ENCODE assay signal across 11 cellular contexts in the genomic region with DNA sequence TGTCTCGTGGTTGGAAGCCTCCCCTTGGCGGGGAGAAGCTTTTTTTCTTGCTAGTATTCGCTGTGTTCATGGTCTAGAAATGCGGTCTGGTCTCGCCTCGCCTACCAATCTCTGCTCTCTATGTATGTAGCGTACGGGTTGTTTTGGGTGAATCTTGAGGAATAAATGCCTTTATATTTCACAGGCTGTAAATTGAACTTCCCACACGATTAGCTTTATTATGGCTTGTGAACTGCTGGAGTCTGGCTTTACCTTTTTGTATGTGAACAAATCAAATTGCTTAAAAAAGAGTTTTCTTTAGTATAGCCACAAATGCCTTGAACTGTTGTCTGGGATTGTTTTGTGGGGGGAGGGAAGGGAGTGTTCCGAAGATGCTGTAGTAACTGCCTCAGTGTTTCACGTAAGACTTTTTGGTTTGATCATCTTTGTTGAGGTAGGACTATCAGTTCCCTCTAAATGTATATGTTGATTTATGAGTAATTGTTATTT. TPM values are rescaled to one million over a fixed set of nuclear protein-coding genes. Genes with fewer than 3 reads are reported as not detected.
DNase-seq lines count a peak whose midpoint lies in the region; ATAC-seq and TF ChIP-seq lines count a peak whose summit lies in the region.
"Had no signal": no experiment of that assay in that cellular context is flagged by ENCODE, and none has a peak within 500 bp of the region (broad histone marks: within the 10 kb centered on the region; RNA-seq: fewer than 3 reads in every experiment).

No MANE protein-coding gene starts in this region.

- H3K4me1 ChIP-seq in H9 (ENCODE audit: insufficient read depth, low read length): peaks cover 13% of the 10 kb centered on the region; the same call in 1 of the 2 replicates

- H2BK20ac ChIP-seq in H9 (ENCODE audit: low read depth, low read length, poor library complexity, severe bottlenecking): no peak overlapping the region

- DNase-seq in NCI-H2171 treated with DMSO at 0.1 percent for 48 hours (lab: John Stamatoyannopoulos, UW) (peak; percentile 80), NCI-H2171 (lab: John Stamatoyannopoulos, UW) (no peak), H9 (no peak), naive B cell (no peak)
- no peak for DNase-seq in activated T-helper 2 cell treated with anti-CD3 and anti-CD28 coated beads, Interferon-gamma antibody, Interleukin-2, Interleukin-4, amounts not matched to agents 10 μg/mL and 5 μg/mL and 100 μg/mL, durations not matched to agents 14 hours and 24 hours and 36 hours (ENCODE audit: low spot score)
- DNase-seq: activated effector memory CD4-positive, alpha-beta T cell treated with anti-CD3 and anti-CD28 coated beads, Interleukin-2, amount 50 U/mL, for 16 hours had no signal

- no peak overlapping the region for H2BK120ac ChIP-seq in H9 (ENCODE audit: low read depth, low read length, poor library complexity, severe bottlenecking)

- no peak overlapping the region for H2AFZ ChIP-seq in H9 (ENCODE audit: low read length)

- H3K4me3 Mint-ChIP-seq in H9: peak overlapping the region; percentile 60 to 80
- H3K4me3 Mint-ChIP-seq in activated T-helper 2 cell treated with anti-CD3 and anti-CD28 coated beads, Interferon-gamma antibody, Interleukin-2, Interleukin-4, amounts not matched to agents 10 μg/mL and 5 μg/mL and 100 μg/mL, durations not matched to agents 14 hours and 24 hours and 36 hours (ENCODE audit: low read depth): peak overlapping the region; percentile 84
- peak overlapping the region; percentile 65 to 81 (median 76) for H3K4me3 Mint-ChIP-seq in naive B cell

- H3K4me2 ChIP-seq in H9 (ENCODE audit: insufficient read depth, insufficient read length, low read length): peak overlapping the region; percentile 69

- H3K27me3 Mint-ChIP-seq in H9 (ENCODE audit: low read depth) (peaks cover 87% of the 10 kb centered on the region), naive B cell (peaks cover 66 to 72% (median 72%) of the 10 kb centered on the region in 3 donors)
- H3K27me3 Mint-ChIP-seq in activated T-helper 2 cell treated with anti-CD3 and anti-CD28 coated beads, Interferon-gamma antibody, Interleukin-2, Interleukin-4, amounts not matched to agents 10 μg/mL and 5 μg/mL and 100 μg/mL, durations not matched to agents 14 hours and 24 hours and 36 hours (ENCODE audit: low read depth): peaks cover 51% of the 10 kb centered on the region

- no peak overlapping the region for H4K8ac ChIP-seq in H9 (replicated peaks; ENCODE audit: insufficient read length, low read depth, low read length)

- H3K4me1 Mint-ChIP-seq in H9: peaks cover 52 to 53% of the 10 kb centered on the region in 2 experiments
- peaks cover 25% of the 10 kb centered on the region for H3K4me1 Mint-ChIP-seq in activated T-helper 2 cell treated with anti-CD3 and anti-CD28 coated beads, Interferon-gamma antibody, Interleukin-2, Interleukin-4, amounts not matched to agents 10 μg/mL and 5 μg/mL and 100 μg/mL, durations not matched to agents 14 hours and 24 hours and 36 hours (ENCODE audit: low read depth)
- H3K4me1 Mint-ChIP-seq in naive B cell: peaks cover 11 to 17% (median 12%) of the 10 kb centered on the region in 3 donors

- H4K91ac ChIP-seq in H9 (ENCODE audit: insufficient read length, low read depth, low read length): no peak overlapping the region

- peaks cover 21% of the 10 kb centered on the region for H3K23me2 ChIP-seq in H9 (ENCODE audit: insufficient read length, low read depth, low read length, poor library complexity, severe bottlenecking)

- no peak overlapping the region for H2BK5ac ChIP-seq in H9 (ENCODE audit: insufficient read length, low read length)

- H3K9me3 Mint-ChIP-seq in H9 (peaks cover 0 to 2% of the 10 kb centered on the region in 2 experiments; a peak in 3 of 5 replicates), naive B cell (no peaks in the 10 kb centered on the region)
- H3K9me3 Mint-ChIP-seq in activated T-helper 2 cell treated with anti-CD3 and anti-CD28 coated beads, Interferon-gamma antibody, Interleukin-2, Interleukin-4, amounts not matched to agents 10 μg/mL and 5 μg/mL and 100 μg/mL, durations not matched to agents 14 hours and 24 hours and 36 hours: no peaks in the 10 kb centered on the region

- no peak overlapping the region for H2AK5ac ChIP-seq in H9 (ENCODE audit: insufficient read length, low read length)

- no peak overlapping the region for H3K27ac ChIP-seq in H9 (ENCODE audit: insufficient read length, low read depth, low read length)

- no peak overlapping the region for H3K23ac ChIP-seq in H9 (ENCODE audit: insufficient read length, low read depth, low read length)

- no peak overlapping the region for H2BK15ac ChIP-seq in H9 (ENCODE audit: low read depth, low read length)

- no peak overlapping the region for H4K5ac ChIP-seq in H9 (ENCODE audit: insufficient read length, low read depth, low read length)

- peaks cover 26% of the 10 kb centered on the region; the same call in 1 of the 2 replicates for H3K27me3 ChIP-seq in H9 (ENCODE audit: insufficient read depth, low read length)

- H3K4ac ChIP-seq in H9 (ENCODE audit: low read depth, low read length): no peak overlapping the region

- no peak overlapping the region for H3K9ac ChIP-seq in H9 (ENCODE audit: extremely low read depth, insufficient read length, low read length)

- no peak for ATAC-seq in naive B cell (ENCODE audit: low read depth in 2 of 2)
- ATAC-seq in GM18502 (IDR thresholded peaks at IDR 0.05; ENCODE audit: poor library complexity, unreplicated experiment): no peak
- ATAC-seq in HG02759 (IDR thresholded peaks at IDR 0.05; ENCODE audit: unreplicated experiment): no peak
- no peak for ATAC-seq in HG03378 (IDR thresholded peaks at IDR 0.05; ENCODE audit: unreplicated experiment)
- ATAC-seq: sciatic nerve had no signal

- H4K20me1 ChIP-seq in H9 (ENCODE audit: control insufficient read depth, insufficient read depth, insufficient read length): no peaks in the 10 kb centered on the region

- H3K79me2 ChIP-seq in H9 (ENCODE audit: insufficient read depth, low read length): no peaks in the 10 kb centered on the region

- H3K27ac Mint-ChIP-seq in H9 (no peak overlapping the region), naive B cell (peak overlapping the region in 3 of 6 donors; percentile 8 to 77 (median 27))
- peak overlapping the region; percentile 56 for H3K27ac Mint-ChIP-seq in activated T-helper 2 cell treated with anti-CD3 and anti-CD28 coated beads, Interferon-gamma antibody, Interleukin-2, Interleukin-4, amounts not matched to agents 10 μg/mL and 5 μg/mL and 100 μg/mL, durations not matched to agents 14 hours and 24 hours and 36 hours

- H2BK12ac ChIP-seq in H9 (ENCODE audit: insufficient read length, low read depth, low read length): no peak overlapping the region

- H3K9me3 ChIP-seq in H9 (ENCODE audit: control insufficient read depth, low read depth, low read length): no peaks in the 10 kb centered on the region

- no peaks in the 10 kb centered on the region for H3K79me1 ChIP-seq in H9 (ENCODE audit: insufficient read depth, low read depth, low read length, poor library complexity, severe bottlenecking)

- H3K36me3 Mint-ChIP-seq in H9 (ENCODE audit: insufficient read depth in 1 of 3, low read depth in 3 of 3) (no peaks in the 10 kb centered on the region; a peak in 2 of 7 replicates), naive B cell (peaks cover 5 to 7% of the 10 kb centered on the region in 2 donors)
- peaks cover 22% of the 10 kb centered on the region for H3K36me3 Mint-ChIP-seq in activated T-helper 2 cell treated with anti-CD3 and anti-CD28 coated beads, Interferon-gamma antibody, Interleukin-2, Interleukin-4, amounts not matched to agents 10 μg/mL and 5 μg/mL and 100 μg/mL, durations not matched to agents 14 hours and 24 hours and 36 hours (ENCODE audit: low read depth)

- no peak overlapping the region for H3K14ac ChIP-seq in H9 (ENCODE audit: insufficient read depth, low read length)

- H3K18ac ChIP-seq in H9 (ENCODE audit: insufficient read length, low read depth, low read length): no peak overlapping the region

- H3K56ac ChIP-seq in H9 (ENCODE audit: insufficient read length, low read depth, low read length): no peak overlapping the region

- TF ChIP-seq CTCF in H9 (conservative IDR thresholded peaks at IDR 0.05): no peak

- H3T11ph ChIP-seq in H9 (ENCODE audit: low read length): no peak overlapping the region

- WGBS in H9 (ENCODE audit: extremely low coverage, insufficient read length, low lambda C conversion rate): no CpG with 5 or more reads among the region's 11 CpGs

- intact Hi-C loops in activated T-helper 2 cell treated with anti-CD3 and anti-CD28 coated beads, Interferon-gamma antibody, Interleukin-2, Interleukin-4, amounts not matched to agents 10 μg/mL and 5 μg/mL and 100 μg/mL, durations not matched to agents 14 hours and 24 hours and 36 hours (cut with micrococcal nuclease): no loop called here

RNA-seq across cellular contexts. Expression of a gene that starts 2.2 kb away (rescaled TPM):
- total RNA-seq in H9 (2021): 0.81 and 0.83 TPM in 2 replicates
- total RNA-seq in activated T-helper 2 cell treated with anti-CD3 and anti-CD28 coated beads, Interferon-gamma antibody, Interleukin-2, Interleukin-4, amounts not matched to agents 10 μg/mL and 5 μg/mL and 100 μg/mL, durations not matched to agents 14 hours and 24 hours and 36 hours: 31.5 and 32.1 TPM in 2 replicates
- not detected for polyA plus RNA-seq in naive B cell (ENCODE audit: low read depth in 6 of 6)
- total RNA-seq: kidney epithelial cell, sciatic nerve had no signal

Comparison
In these comparisons a context has a peak if more than half of its experiments do, and no peak if none do; other contexts are left out.
1. RNA of a gene that starts 2.2 kb away (total RNA-seq): 31.5 to 32.1 TPM in activated T-helper 2 cell treated with anti-CD3 and anti-CD28 coated beads, Interferon-gamma antibody, Interleukin-2, Interleukin-4, amounts not matched to agents 10 μg/mL and 5 μg/mL and 100 μg/mL, durations not matched to agents 14 hours and 24 hours and 36 hours; 0.81 to 0.83 TPM in H9; every median in the first group is over 10 times any median in the second.
2. Peak in every context shown above with its lines, with median percentiles within 50 percentile points of each other: H3K4me3 Mint-ChIP-seq.